19 cellular contexts compared by ENCODE assay signal in genomic region chr15:69497076-69497475, GRCh38.
"Had no signal": no experiment of that assay in that cellular context is flagged by ENCODE, and none has a peak within 500 bp of the region (broad histone marks: within the 10 kb centered on the region; RNA-seq: fewer than 3 reads in every experiment).

No MANE protein-coding gene starts in this region.

- H3K4me1 Mint-ChIP-seq: activated T-helper 17 cell treated with anti-CD3 and anti-CD28 coated beads, Interleukin-2, amount 50 U/mL, for 72 hours had no signal

- H3K27ac Mint-ChIP-seq: activated T-helper 17 cell treated with anti-CD3 and anti-CD28 coated beads, Interleukin-2, amount 50 U/mL, for 72 hours; dendritic cell treated with granulocyte-macrophage colony-stimulating factor and Interleukin-4, amounts not matched to agents 40 ng/mL and 50 ng/mL, for 4 days had no signal

- H3K27ac ChIP-seq: neutrophil, pancreas, psoas muscle, transverse colon had no signal

- H3K36me3 Mint-ChIP-seq: brain had no signal

- ATAC-seq: activated T-helper 17 cell treated with anti-CD3 and anti-CD28 coated beads, Interleukin-2, amount 50 U/mL, for 72 hours; pancreas; psoas muscle; right cardiac atrium had no signal

- H3K4me3 ChIP-seq: pancreas, psoas muscle, transverse colon had no signal

- H3K4me3 Mint-ChIP-seq: activated T-helper 17 cell treated with anti-CD3 and anti-CD28 coated beads, Interleukin-2, amount 50 U/mL, for 72 hours; brain; dendritic cell treated with granulocyte-macrophage colony-stimulating factor and Interleukin-4, amounts not matched to agents 40 ng/mL and 50 ng/mL, for 4 days; nephron had no signal

- H3K9me3 Mint-ChIP-seq: activated T-helper 17 cell treated with anti-CD3 and anti-CD28 coated beads, Interleukin-2, amount 50 U/mL, for 72 hours; dendritic cell treated with granulocyte-macrophage colony-stimulating factor and Interleukin-4, amounts not matched to agents 40 ng/mL and 50 ng/mL, for 4 days had no signal

- H3K4me1 ChIP-seq: pancreas, psoas muscle, transverse colon had no signal

- DNase-seq: activated CD4-positive, alpha-beta T cell treated with anti-CD3 and anti-CD28 coated beads for 1 hour; activated CD4-positive, alpha-beta T cell treated with anti-CD3 and anti-CD28 coated beads, Interleukin-2, amount 50 U/mL, for 4 hours; aorta; caudate nucleus; effector CD4-positive, alpha-beta T cell; glutamatergic neuron; hippocampal formation; midbrain; pancreas; psoas muscle; right cardiac atrium; stimulated activated CD4-positive, alpha-beta T cell treated with anti-CD3 and anti-CD28 coated beads, Interleukin-12 subunit alpha, Interleukin-12 subunit beta, amount 100 ng/mL, for 4 hours; T-helper 9 cell; transverse colon had no signal

- H3K27me3 ChIP-seq: neutrophil, pancreas, transverse colon had no signal

- H3K36me3 ChIP-seq: neutrophil, pancreas, transverse colon had no signal

- H3K9me3 ChIP-seq: neutrophil, pancreas had no signal

- H3K27me3 Mint-ChIP-seq: activated T-helper 17 cell treated with anti-CD3 and anti-CD28 coated beads, Interleukin-2, amount 50 U/mL, for 72 hours; dendritic cell treated with granulocyte-macrophage colony-stimulating factor and Interleukin-4, amounts not matched to agents 40 ng/mL and 50 ng/mL, for 4 days had no signal
